ENCODE assay signal across 8 cellular contexts in genomic region chr21:25801217-25802015, GRCh38.
DNase-seq lines count a peak whose midpoint lies in the region; ATAC-seq and TF ChIP-seq lines count a peak whose summit lies in the region.

No MANE protein-coding gene starts in this region.

- dilution Hi-C loops in IMR-90 (cut with HindIII; ENCODE audit: low sequenced_read_pairs, unreplicated experiment): no loop called here

- POLR2A ChIA-PET in IMR-90 (lab: Charles Lee; ENCODE audit: unreplicated experiment): no interaction called here

- H3K14ac ChIP-seq in IMR-90 (replicated peaks; ENCODE audit: low read depth, low read length): no peak overlapping the region

- no peaks in the 10 kb centered on the region for H3K9me3 ChIP-seq in IMR-90 (ENCODE audit: control insufficient read depth, insufficient read depth, low read length)

- peaks cover 3% of the 10 kb centered on the region; the same call in 1 of the 2 replicates for H3K27me3 ChIP-seq in IMR-90 (ENCODE audit: control insufficient read depth, insufficient read depth, low read length)

- no peak overlapping the region for H4K5ac ChIP-seq in IMR-90 (ENCODE audit: low read depth, low read length)

- no peaks in the 10 kb centered on the region for H4K20me1 ChIP-seq in IMR-90 (ENCODE audit: insufficient read depth, low read length)

- no TSS peak for BruUV-seq in IMR-90 (replicated peaks; lab: Mats Ljungman, UMichigan)

- TF ChIP-seq RAD21 in IMR-90 (IDR thresholded peaks at IDR 0.05; ENCODE audit: low read length): peak; percentile 55

- DNase-seq in EH (ENCODE audit: low read depth) (peak; percentile 82), IMR-90 (peak; percentile 76), RPMI7951 (ENCODE audit: low read depth) (peak; percentile 70), fibroblast of the aortic adventitia (ENCODE audit: low read depth) (peak; percentile 84), non-pigmented ciliary epithelial cell (ENCODE audit: low read depth) (peak; percentile 22), substantia nigra (lab: John Stamatoyannopoulos, UW) (peak in 47 of 49 donors; percentile 6 to 76 (median 54))
- peak; percentile 59 to 76 for DNase-seq in activated T-helper 1 cell treated with anti-CD3 and anti-CD28 coated beads, Interleukin-2, amount 50 U/mL, for 16 hours (ENCODE audit: low read depth in 1 of 2, low spot score in 1 of 2)

- peak overlapping the region; percentile 3; the same call in 1 of the 2 replicates for H3K4me3 ChIP-seq in IMR-90 (ENCODE audit: insufficient read depth, low read depth, low read length)
- H3K4me3 ChIP-seq in fibroblast of the aortic adventitia (ENCODE audit: low read depth, low read length): no peak overlapping the region

- H3K4me2 ChIP-seq in IMR-90 (ENCODE audit: low read depth, low read length): peak overlapping the region; percentile 73

- CTCF ChIA-PET in IMR-90 (lab: Yijun Ruan, JAX): interaction anchor here (0.5 to 1.3 kb wide), 10 partner anchors 10 to 124 kb away, joined by 3 to 5 read pairs (median 4); no protein-coding TSS in a partner anchor

- no peak overlapping the region for H3K23ac ChIP-seq in IMR-90 (ENCODE audit: low read depth, low read length)

- H2BK5ac ChIP-seq in IMR-90 (ENCODE audit: low read depth, low read length, poor library complexity, severe bottlenecking): no peak overlapping the region

- H2AK9ac ChIP-seq in IMR-90 (replicated peaks; ENCODE audit: low read depth, low read length, poor library complexity): peak overlapping the region; percentile 1

- H4K91ac ChIP-seq in IMR-90 (ENCODE audit: insufficient read depth, low read depth, low read length): no peak overlapping the region

- H2BK15ac ChIP-seq in IMR-90 (ENCODE audit: low read depth, low read length): no peak overlapping the region

- no peaks in the 10 kb centered on the region for H3K4me1 ChIP-seq in IMR-90 (ENCODE audit: control insufficient read depth, insufficient read depth, low read length)

- peak overlapping the region; percentile 86 for H2AFZ ChIP-seq in IMR-90 (replicated peaks; ENCODE audit: low read length, poor library complexity)

- no peak overlapping the region for H3K4ac ChIP-seq in IMR-90 (ENCODE audit: low read depth, low read length)

- 20% methylated on average over 8 of the region's 20 CpGs; no CpG with 5 or more reads in 1 of the 2 experiments for WGBS in IMR-90 (ENCODE audit: extremely low coverage in 2 of 2, insufficient read length in 1 of 2), 2 experiments

- no peak overlapping the region for H3K27ac ChIP-seq in IMR-90 (ENCODE audit: insufficient read depth, low read length)
- H3K27ac ChIP-seq in substantia nigra (ENCODE audit: low read depth, low read length, poor library complexity, severe bottlenecking): no peak overlapping the region

- in situ Hi-C loops in IMR-90 (cut with MboI; ENCODE audit: low sequenced_read_pairs): no loop called here

- H2AK5ac ChIP-seq in IMR-90 (ENCODE audit: low read depth, low read length): no peak overlapping the region

- no peak overlapping the region for H3K9ac ChIP-seq in IMR-90 (ENCODE audit: low read depth, low read length)

- H3K9me1 ChIP-seq in IMR-90 (ENCODE audit: insufficient read depth, low read length): no peaks in the 10 kb centered on the region

- no peak overlapping the region for H4K8ac ChIP-seq in IMR-90 (ENCODE audit: low read depth in 2 of 2, low read length in 2 of 2)

- no peak overlapping the region for H2BK20ac ChIP-seq in IMR-90 (ENCODE audit: low read depth, low read length)

- no peak for TF ChIP-seq POLR2A in IMR-90 (IDR thresholded peaks at IDR 0.05; ENCODE audit: low read depth, low read length)

- intact Hi-C loops in IMR-90 (cut with micrococcal nuclease): loop anchor here (5.0 kb wide), 1 partner anchor 194 kb away; the partner anchor contains the start of gene MRPL39

- H3K56ac ChIP-seq in IMR-90 (ENCODE audit: extremely low read depth, insufficient read depth, low read length): no peak overlapping the region

- no peak overlapping the region for H2BK120ac ChIP-seq in IMR-90 (ENCODE audit: low read depth, low read length)

- peak; percentile 98 for TF ChIP-seq CTCF in IMR-90 (conservative IDR thresholded peaks at IDR 0.05; ENCODE audit: low read depth, low read length)
- peak; percentile 93 for TF ChIP-seq CTCF in fibroblast of the aortic adventitia (IDR thresholded peaks at IDR 0.05; ENCODE audit: insufficient read depth, low read length)

- H3K18ac ChIP-seq in IMR-90 (ENCODE audit: low read depth, low read length): no peak overlapping the region

- ATAC-seq in GM21723 (IDR thresholded peaks at IDR 0.05; ENCODE audit: unreplicated experiment): peak; percentile 99
- peak; percentile 100 for ATAC-seq in IMR-90 (ENCODE audit: low read depth)

- no peaks in the 10 kb centered on the region for H3K36me3 ChIP-seq in IMR-90 (ENCODE audit: control insufficient read depth, insufficient read depth, low read length)

- H3K79me1 ChIP-seq in IMR-90 (ENCODE audit: low read depth in 1 of 2, low read length in 2 of 2): no peaks in the 10 kb centered on the region

TF ChIP-seq in IMR-90, 13 proteins besides CTCF, POLR2A, EP300 and RAD21:
- TF ChIP-seq SMC3 (IDR thresholded peaks at IDR 0.05; ENCODE audit: low read depth, low read length) (peak; percentile 48), NFE2L2 (IDR thresholded peaks at IDR 0.05; ENCODE audit: low read depth, low read length) (no peak), CEBPB (IDR thresholded peaks at IDR 0.05; ENCODE audit: low read depth, low read length) (peak; percentile 7; the same call in 1 of the 2 replicates)

Comparison
In these comparisons a context has a peak if more than half of its experiments do, and no peak if none do; other contexts are left out.
1. DNase-seq: peak in every context shown above with its lines; median percentile 84 in fibroblast of the aortic adventitia; 82 in EH; 76 in IMR-90; 70 in RPMI7951; 68 in activated T-helper 1 cell treated with anti-CD3 and anti-CD28 coated beads, Interleukin-2, amount 50 U/mL, for 16 hours; 54 in substantia nigra; 22 in non-pigmented ciliary epithelial cell.